23 cellular contexts compared by ENCODE assay signal in genomic region chr19:49682274-49682673, GRCh38. TPM values are rescaled to one million over a fixed set of nuclear protein-coding genes. Genes with fewer than 3 reads are reported as not detected.
DNase-seq lines count a peak whose midpoint lies in the region; ATAC-seq lines count a peak whose summit lies in the region.
"Had no signal": no experiment of that assay in that cellular context is flagged by ENCODE, and none has a peak within 500 bp of the region (broad histone marks: within the 10 kb centered on the region; RNA-seq: fewer than 3 reads in every experiment).

No MANE protein-coding gene starts in this region.

- peak in 2 of 3 donors; percentile 8 to 21 for DNase-seq in right cardiac atrium
- DNase-seq in Right ventricle myocardium superior = no peak
- DNase-seq in activated CD4-positive, alpha-beta memory T cell treated with anti-CD3 and anti-CD28 coated beads, Interleukin-2, amount 10 ng/mL, durations not matched to agents 7 days and 5 days = no peak
- peak; percentile 25 for DNase-seq in fibroblast of peridontal ligament (ENCODE audit: extremely low read depth)
- peak; percentile 40 for DNase-seq in superior temporal gyrus (ENCODE audit: extremely low spot score)
- DNase-seq in NCI-H1092 (lab: John Stamatoyannopoulos, UW) = no peak
- DNase-seq: ACHN; activated CD4-positive, alpha-beta T cell treated with anti-CD3 and anti-CD28 coated beads for 4 hours; NCI-H187; NCI-H69; nucleus accumbens; SK-N-SH; stimulated activated CD4-positive, alpha-beta T cell treated with anti-CD3 and anti-CD28 coated beads, Interleukin-4, amount 100 ng/mL, for 24 hours; stimulated activated naive CD4-positive, alpha-beta T cell had no signal

- H3K27ac ChIP-seq in right cardiac atrium (ENCODE audit: low read length) = no peak overlapping the region
- H3K27ac ChIP-seq: C4-2B, hepatocyte had no signal

- no peaks in the 10 kb centered on the region for H3K27me3 ChIP-seq in right cardiac atrium (ENCODE audit: control insufficient read depth, insufficient read depth)
- H3K27me3 ChIP-seq: hepatocyte had no signal

- WGBS in right cardiac atrium = 90% methylated on average over 8 of the region's 8 CpGs

- H3K4me3 ChIP-seq in right cardiac atrium (ENCODE audit: low read length) = no peak overlapping the region
- H3K4me3 ChIP-seq: hepatocyte, K562 had no signal

- H3K9me3 ChIP-seq in right cardiac atrium (ENCODE audit: control insufficient read depth, low read length) = no peaks in the 10 kb centered on the region
- H3K9me3 ChIP-seq: SK-N-SH had no signal

- H3K9me3 Mint-ChIP-seq in activated CD4-positive, alpha-beta memory T cell treated with anti-CD3 and anti-CD28 coated beads, Interleukin-2, amount 10 ng/mL, durations not matched to agents 7 days and 5 days = no peaks in the 10 kb centered on the region
- H3K9me3 Mint-ChIP-seq: activated naive CD4-positive, alpha-beta T cell treated with anti-CD3 and anti-CD28 coated beads, Interleukin-2, amount 50 U/mL, for 24 hours; central memory CD8-positive, alpha-beta T cell; memory B cell had no signal

- intact Hi-C loops in right cardiac atrium (cut with DNase I) (loop anchor here in 2 of 4 donors (10.0 kb wide), 2 partner anchors 83 to 173 kb away; partner anchors contain the start of genes AP2A1 (in 1 of the 2), PTOV1 (in 1 of the 2) and TSKS (in 1 of the 2)), Right ventricle myocardium superior (cut with DNase I) (no loop called here)

- H3K27ac Mint-ChIP-seq in activated CD4-positive, alpha-beta memory T cell treated with anti-CD3 and anti-CD28 coated beads, Interleukin-2, amount 10 ng/mL, durations not matched to agents 7 days and 5 days = peak overlapping the region; percentile 78
- H3K27ac Mint-ChIP-seq: activated naive CD4-positive, alpha-beta T cell treated with anti-CD3 and anti-CD28 coated beads, Interleukin-2, amount 50 U/mL, for 24 hours; memory B cell had no signal

- no peak overlapping the region for H3K4me3 Mint-ChIP-seq in activated CD4-positive, alpha-beta memory T cell treated with anti-CD3 and anti-CD28 coated beads, Interleukin-2, amount 10 ng/mL, durations not matched to agents 7 days and 5 days
- H3K4me3 Mint-ChIP-seq: activated naive CD4-positive, alpha-beta T cell treated with anti-CD3 and anti-CD28 coated beads, Interleukin-2, amount 50 U/mL, for 24 hours; central memory CD8-positive, alpha-beta T cell; memory B cell had no signal

- POLR2A ChIA-PET in activated CD4-positive, alpha-beta memory T cell treated with anti-CD3 and anti-CD28 coated beads, Interleukin-2, amount 10 ng/mL, durations not matched to agents 7 days and 5 days (lab: Charles Lee) = no interaction called here

- no peaks in the 10 kb centered on the region for H3K4me1 ChIP-seq in right cardiac atrium (ENCODE audit: control insufficient read depth, insufficient read depth, low read length)

- H3K4me1 Mint-ChIP-seq in activated CD4-positive, alpha-beta memory T cell treated with anti-CD3 and anti-CD28 coated beads, Interleukin-2, amount 10 ng/mL, durations not matched to agents 7 days and 5 days = peaks cover 35% of the 10 kb centered on the region

- H3K36me3 Mint-ChIP-seq in activated CD4-positive, alpha-beta memory T cell treated with anti-CD3 and anti-CD28 coated beads, Interleukin-2, amount 10 ng/mL, durations not matched to agents 7 days and 5 days (ENCODE audit: low read depth) = peaks cover 38% of the 10 kb centered on the region

- CTCF ChIA-PET in activated CD4-positive, alpha-beta memory T cell treated with anti-CD3 and anti-CD28 coated beads, Interleukin-2, amount 10 ng/mL, durations not matched to agents 7 days and 5 days (lab: Charles Lee) = no interaction called here

- H3K27me3 Mint-ChIP-seq in activated CD4-positive, alpha-beta memory T cell treated with anti-CD3 and anti-CD28 coated beads, Interleukin-2, amount 10 ng/mL, durations not matched to agents 7 days and 5 days = no peaks in the 10 kb centered on the region
- H3K27me3 Mint-ChIP-seq: activated naive CD4-positive, alpha-beta T cell treated with anti-CD3 and anti-CD28 coated beads, Interleukin-2, amount 50 U/mL, for 24 hours; central memory CD8-positive, alpha-beta T cell; memory B cell had no signal

- ATAC-seq in right cardiac atrium (no peak), Right ventricle myocardium superior (ENCODE audit: poor library complexity) (no peak), esophagus mucosa (no peak), GM19455 (IDR thresholded peaks at IDR 0.05; ENCODE audit: unreplicated experiment) (no peak)
- ATAC-seq: K562, left colon had no signal

RNA-seq across cellular contexts. Expression of gene PRMT1, which starts 5.2 kb away (rescaled TPM):
- total RNA-seq in right cardiac atrium (100 to 1,000 TPM; 117 to 131 (median 125) TPM), Right ventricle myocardium superior (110 TPM), esophagus mucosa (99.0 TPM)
- polyA plus RNA-seq in right cardiac atrium = 154 TPM
- total RNA-seq in activated CD4-positive, alpha-beta memory T cell treated with anti-CD3 and anti-CD28 coated beads, Interleukin-2, amount 10 ng/mL, durations not matched to agents 7 days and 5 days = 100 to 1,000 TPM; 103 to 108 TPM

RNA-seq across cellular contexts. Expression of gene ADM5, which starts 7.1 kb away (rescaled TPM):
- total RNA-seq in right cardiac atrium (under 1 TPM; 0.28 to 0.82 (median 0.44) TPM), Right ventricle myocardium superior (0.67 TPM), esophagus mucosa (0.92 TPM)
- 0.52 TPM for polyA plus RNA-seq in right cardiac atrium
- total RNA-seq in activated CD4-positive, alpha-beta memory T cell treated with anti-CD3 and anti-CD28 coated beads, Interleukin-2, amount 10 ng/mL, durations not matched to agents 7 days and 5 days = 1 to 10 TPM; 2.6 to 2.9 TPM
- polyA plus RNA-seq: hepatocyte had no signal

RNA-seq across cellular contexts. Expression of gene CPT1C, which starts 8.6 kb away (rescaled TPM):
- 1 to 10 TPM; 4.8 to 8.5 (median 5.7) TPM for total RNA-seq in right cardiac atrium
- polyA plus RNA-seq in right cardiac atrium = 4.5 TPM
- 2.2 TPM for total RNA-seq in Right ventricle myocardium superior
- 1 to 10 TPM; 1.9 to 2.9 TPM for total RNA-seq in activated CD4-positive, alpha-beta memory T cell treated with anti-CD3 and anti-CD28 coated beads, Interleukin-2, amount 10 ng/mL, durations not matched to agents 7 days and 5 days
- 1.1 TPM for total RNA-seq in esophagus mucosa

RNA-seq across cellular contexts. Expression of gene BCL2L12, which starts 16.5 kb away (rescaled TPM):
- total RNA-seq in right cardiac atrium (10 to 100 TPM in 3 of 4 donors, 1 to 10 TPM in 1; 8.6 to 14.0 (median 12.4) TPM), Right ventricle myocardium superior (10.8 TPM), esophagus mucosa (23.5 TPM)
- polyA plus RNA-seq in right cardiac atrium = 15.1 TPM
- total RNA-seq in activated CD4-positive, alpha-beta memory T cell treated with anti-CD3 and anti-CD28 coated beads, Interleukin-2, amount 10 ng/mL, durations not matched to agents 7 days and 5 days = 10 to 100 TPM; 71.2 to 74.3 TPM

RNA-seq across cellular contexts. Expression of gene IRF3, which starts 16.6 kb away (rescaled TPM):
- total RNA-seq in right cardiac atrium (10 to 100 TPM; 34.1 to 58.0 (median 40.7) TPM), Right ventricle myocardium superior (29.9 TPM), esophagus mucosa (38.6 TPM)
- polyA plus RNA-seq in right cardiac atrium = 39.6 TPM
- total RNA-seq in activated CD4-positive, alpha-beta memory T cell treated with anti-CD3 and anti-CD28 coated beads, Interleukin-2, amount 10 ng/mL, durations not matched to agents 7 days and 5 days = 100 to 1,000 TPM; 163 to 174 TPM

Comparison
In these comparisons a context has a peak if more than half of its experiments do, and no peak if none do; other contexts are left out.
1. DNase-seq: peak in right cardiac atrium (2 of 3), fibroblast of peridontal ligament (single experiment) and superior temporal gyrus (single experiment); none in Right ventricle myocardium superior (single experiment), activated CD4-positive, alpha-beta memory T cell treated with anti-CD3 and anti-CD28 coated beads, Interleukin-2, amount 10 ng/mL, durations not matched to agents 7 days and 5 days (single experiment) and NCI-H1092 (single experiment).